8 cellular contexts compared by ENCODE assay signal in the genomic region with DNA sequence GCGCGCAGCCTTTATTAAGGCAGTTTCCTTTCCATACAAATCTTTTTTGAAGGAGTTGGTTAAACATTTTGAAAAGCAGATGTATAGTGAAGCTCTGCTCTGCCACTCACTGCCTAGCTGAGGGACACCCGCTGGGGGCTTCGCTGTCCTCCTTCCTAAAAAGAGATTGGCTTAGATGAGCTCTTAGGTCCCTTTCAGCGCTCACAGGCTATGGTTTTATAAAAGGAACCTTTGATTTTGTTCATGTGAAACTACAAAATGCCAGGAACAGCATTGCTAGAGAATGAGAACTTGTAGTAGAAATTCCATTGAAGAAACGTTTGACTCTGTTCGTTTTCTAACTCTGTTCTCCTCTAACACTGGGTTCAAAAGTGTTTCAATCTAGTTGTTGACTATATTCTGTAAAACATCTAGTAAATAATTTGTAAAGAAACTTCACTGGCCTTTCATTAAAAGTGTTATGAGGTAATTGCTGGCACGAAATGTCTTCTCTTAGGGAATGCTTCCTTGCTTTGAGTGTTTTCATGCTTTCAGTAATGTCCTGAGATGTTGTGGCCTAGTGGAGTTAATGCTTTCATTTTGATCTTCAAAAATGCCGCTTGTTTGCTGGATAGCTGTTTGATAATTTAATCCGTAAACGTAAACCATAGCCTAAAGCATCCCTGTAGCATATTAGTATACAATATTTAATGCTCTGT.
DNase-seq lines count a peak whose midpoint lies in the region; ATAC-seq and FAIRE-seq lines count a peak whose summit lies in the region.

No MANE protein-coding gene starts in this region.

- peaks cover 19% of the 10 kb centered on the region for H3K27me3 Mint-ChIP-seq in activated naive CD4-positive, alpha-beta T cell treated with anti-CD3 and anti-CD28 coated beads, Interleukin-2, amount 10 ng/mL, durations not matched to agents 7 days and 5 days
- H3K27me3 Mint-ChIP-seq in activated naive CD8-positive, alpha-beta T cell treated with anti-CD3 and anti-CD28 coated beads, Interleukin-2, amount 50 U/mL, for 24 hours: no peaks in the 10 kb centered on the region

- peak overlapping the region; percentile 96 for H3K27ac ChIP-seq in subcutaneous abdominal adipose tissue (ENCODE audit: low read depth, low read length)

- DNase-seq in activated naive CD4-positive, alpha-beta T cell treated with anti-CD3 and anti-CD28 coated beads, Interleukin-2, amount 10 ng/mL, durations not matched to agents 7 days and 5 days: peak; percentile 30
- DNase-seq in activated naive CD4-positive, alpha-beta T cell treated with Interleukin-2 at 50 U/mL for 16 hours: no peak
- DNase-seq in activated naive CD8-positive, alpha-beta T cell treated with anti-CD3 and anti-CD28 coated beads, Interleukin-2, amount 50 U/mL, for 24 hours: no peak
- no peak for DNase-seq in 8988T
- DNase-seq in stimulated activated CD4-positive, alpha-beta T cell treated with anti-CD3 and anti-CD28 coated beads, Interleukin-15, amount 100 ng/mL, for 24 hours: no peak

- no peaks in the 10 kb centered on the region for H3K36me3 ChIP-seq in subcutaneous abdominal adipose tissue (ENCODE audit: control insufficient read depth in 5 of 5, insufficient read depth in 5 of 5, low read length in 5 of 5)

- H3K9ac ChIP-seq in subcutaneous abdominal adipose tissue (ENCODE audit: low read length in 5 of 5): peak overlapping the region; percentile 74 to 98 (median 94)

- CTCF ChIA-PET in activated naive CD4-positive, alpha-beta T cell treated with anti-CD3 and anti-CD28 coated beads, Interleukin-2, amount 10 ng/mL, durations not matched to agents 7 days and 5 days (lab: Charles Lee): no interaction called here

- no peaks in the 10 kb centered on the region for H3K9me3 ChIP-seq in subcutaneous abdominal adipose tissue (ENCODE audit: control insufficient read depth in 5 of 5, low read length in 5 of 5)

- peaks cover 50% of the 10 kb centered on the region for H3K4me1 Mint-ChIP-seq in activated naive CD4-positive, alpha-beta T cell treated with anti-CD3 and anti-CD28 coated beads, Interleukin-2, amount 10 ng/mL, durations not matched to agents 7 days and 5 days
- H3K4me1 Mint-ChIP-seq in activated naive CD8-positive, alpha-beta T cell treated with anti-CD3 and anti-CD28 coated beads, Interleukin-2, amount 50 U/mL, for 24 hours: peaks cover 49% of the 10 kb centered on the region

- H3K4me1 ChIP-seq in subcutaneous abdominal adipose tissue (ENCODE audit: control insufficient read depth in 5 of 5, insufficient read depth in 5 of 5, low read length in 5 of 5): peaks cover 3 to 40% (median 40%) of the 10 kb centered on the region in 5 donors

- no peaks in the 10 kb centered on the region for H3K9me3 Mint-ChIP-seq in activated naive CD4-positive, alpha-beta T cell treated with anti-CD3 and anti-CD28 coated beads, Interleukin-2, amount 10 ng/mL, durations not matched to agents 7 days and 5 days
- no peaks in the 10 kb centered on the region for H3K9me3 Mint-ChIP-seq in activated naive CD8-positive, alpha-beta T cell treated with anti-CD3 and anti-CD28 coated beads, Interleukin-2, amount 50 U/mL, for 24 hours

- peak overlapping the region; percentile 93 for H3K4me3 Mint-ChIP-seq in activated naive CD4-positive, alpha-beta T cell treated with anti-CD3 and anti-CD28 coated beads, Interleukin-2, amount 10 ng/mL, durations not matched to agents 7 days and 5 days
- peak overlapping the region; percentile 92 for H3K4me3 Mint-ChIP-seq in activated naive CD8-positive, alpha-beta T cell treated with anti-CD3 and anti-CD28 coated beads, Interleukin-2, amount 50 U/mL, for 24 hours

- H3K4me3 ChIP-seq in subcutaneous abdominal adipose tissue (ENCODE audit: low read depth in 1 of 5, low read length in 5 of 5): peak overlapping the region; percentile 96 to 98 (median 97)

- H3K36me3 Mint-ChIP-seq in activated naive CD4-positive, alpha-beta T cell treated with anti-CD3 and anti-CD28 coated beads, Interleukin-2, amount 10 ng/mL, durations not matched to agents 7 days and 5 days: peaks cover 18% of the 10 kb centered on the region
- H3K36me3 Mint-ChIP-seq in activated naive CD8-positive, alpha-beta T cell treated with anti-CD3 and anti-CD28 coated beads, Interleukin-2, amount 50 U/mL, for 24 hours (ENCODE audit: low read depth): peaks cover 9% of the 10 kb centered on the region

- H3K27me3 ChIP-seq in subcutaneous abdominal adipose tissue (ENCODE audit: control insufficient read depth in 5 of 5, insufficient read depth in 4 of 5, low read length in 5 of 5): no peaks in the 10 kb centered on the region

- no peak for ATAC-seq in activated naive CD8-positive, alpha-beta T cell treated with anti-CD3 and anti-CD28 coated beads, Interleukin-2, amount 50 U/mL, for 24 hours
- ATAC-seq in GM21786 (IDR thresholded peaks at IDR 0.05; ENCODE audit: unreplicated experiment): no peak

- peak; percentile 51 for FAIRE-seq in islet of Langerhans (lab: Jason Lieb, UNC)

- H3K27ac Mint-ChIP-seq in activated naive CD4-positive, alpha-beta T cell treated with anti-CD3 and anti-CD28 coated beads, Interleukin-2, amount 10 ng/mL, durations not matched to agents 7 days and 5 days: peak overlapping the region; percentile 98
- H3K27ac Mint-ChIP-seq in activated naive CD8-positive, alpha-beta T cell treated with anti-CD3 and anti-CD28 coated beads, Interleukin-2, amount 50 U/mL, for 24 hours: peak overlapping the region; percentile 95
